Comparison of ENCODE assay signal across 19 cellular contexts in the genomic region with DNA sequence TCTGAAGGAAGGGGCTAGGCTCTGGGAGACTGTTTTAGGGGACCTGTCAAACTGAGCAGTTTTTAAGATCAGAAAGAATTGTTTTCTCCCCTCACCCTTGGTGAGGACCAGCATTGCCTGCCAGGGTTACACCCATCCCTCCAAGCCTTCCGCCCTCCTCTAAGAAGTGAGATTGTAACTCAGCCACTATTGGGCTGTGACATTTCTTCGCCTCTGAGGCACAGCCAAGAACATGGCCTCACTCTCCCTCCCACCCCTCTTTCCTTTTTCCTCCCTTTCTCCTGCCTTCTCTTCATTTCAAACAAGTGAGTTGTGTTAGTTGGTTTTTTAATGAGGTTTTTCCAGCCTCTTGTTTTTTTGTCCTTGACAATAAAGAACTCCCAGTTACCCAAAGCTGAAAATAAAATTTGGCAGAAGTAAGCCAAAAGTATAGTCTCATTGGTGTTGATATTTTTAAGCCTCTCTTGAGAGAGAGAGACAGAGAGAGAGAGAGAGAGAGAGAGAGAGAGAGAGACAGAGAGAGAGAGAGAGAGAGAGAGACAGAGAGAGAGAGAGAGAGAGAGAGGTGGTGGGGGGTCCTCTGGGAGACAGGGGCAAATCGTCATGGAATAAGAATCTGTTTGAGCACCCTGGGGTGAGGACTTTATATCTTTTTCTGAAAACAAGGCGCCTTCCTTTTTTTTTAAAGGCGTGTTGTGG.
DNase-seq lines count a peak whose midpoint lies in the region; ATAC-seq and TF ChIP-seq lines count a peak whose summit lies in the region.
"Had no signal": no experiment of that assay in that cellular context is flagged by ENCODE, and none has a peak within 500 bp of the region (broad histone marks: within the 10 kb centered on the region; RNA-seq: fewer than 3 reads in every experiment).

No MANE protein-coding gene starts in this region.

- H3K4me2 ChIP-seq in osteoblast (ENCODE audit: insufficient read depth, low read length): no peak overlapping the region

- H3K9me3 ChIP-seq in osteoblast (ENCODE audit: low read depth, low read length): no peaks in the 10 kb centered on the region
- H3K9me3 ChIP-seq in aorta (ENCODE audit: control insufficient read depth, low read length): no peaks in the 10 kb centered on the region
- H3K9me3 ChIP-seq in left lung: no peaks in the 10 kb centered on the region
- H3K9me3 ChIP-seq: pancreas had no signal

- no peak for DNase-seq in activated naive CD4-positive, alpha-beta T cell treated with anti-CD3 and anti-CD28 coated beads, Interleukin-2, amount 50 U/mL, for 72 hours (ENCODE audit: low spot score in 2 of 2)
- DNase-seq in activated naive CD4-positive, alpha-beta T cell treated with anti-CD3 and anti-CD28 coated beads, Interleukin-2, amount 10 ng/mL, durations not matched to agents 7 days and 5 days: no peak
- DNase-seq in Right ventricle myocardium superior (no peak), osteoblast (ENCODE audit: insufficient read length, low spot score, missing footprints) (no peak), aorta (peak in 1 of 2 donors; percentile 32), CD14-positive monocyte (ENCODE audit: low spot score) (no peak), left lung (no peak), Kasumi-1 (lab: John Stamatoyannopoulos, UW) (no peak)
- DNase-seq: 8988T; activated CD4-positive, CD25-positive, alpha-beta regulatory T cell treated with anti-CD3 and anti-CD28 coated beads, Interleukin-2, amount 50 U/mL, for 72 hours; amniotic stem cell; endodermal cell; Karpas-422; left colon; NCI-H1105 treated with DMSO at 0.1 percent for 48 hours; pancreas; stimulated activated CD4-positive, alpha-beta T cell treated with anti-CD3 and anti-CD28 coated beads, Interleukin-2, amount 100 ng/mL, for 48 hours had no signal

- H3K4me1 ChIP-seq in osteoblast (ENCODE audit: insufficient read depth, low read length) (peaks cover 42% of the 10 kb centered on the region), aorta (ENCODE audit: control insufficient read depth in 1 of 2, insufficient read depth in 2 of 2, low read length in 2 of 2) (peaks cover 0 to 3% of the 10 kb centered on the region in 2 donors), left lung (peaks cover 15 to 18% of the 10 kb centered on the region in 2 donors)
- H3K4me1 ChIP-seq: pancreas had no signal

- H3K9me3 Mint-ChIP-seq in activated naive CD4-positive, alpha-beta T cell treated with anti-CD3 and anti-CD28 coated beads, Interleukin-2, amount 50 U/mL, for 72 hours: no peaks in the 10 kb centered on the region
- no peaks in the 10 kb centered on the region for H3K9me3 Mint-ChIP-seq in activated naive CD4-positive, alpha-beta T cell treated with anti-CD3 and anti-CD28 coated beads, Interleukin-2, amount 10 ng/mL, durations not matched to agents 7 days and 5 days
- H3K9me3 Mint-ChIP-seq in CD14-positive monocyte: no peaks in the 10 kb centered on the region
- H3K9me3 Mint-ChIP-seq: activated T-helper 1 cell treated with anti-CD3 and anti-CD28 coated beads, Interleukin-12 subunit alpha, Interleukin-12 subunit beta, Interleukin-2, Interleukin-4 antibody, amounts not matched to agents 30 ng/mL and 10 ng/mL and 1 ng/mL, durations not matched to agents 14 hours and 24 hours and 36 hours; endodermal cell had no signal

- H3K27ac Mint-ChIP-seq in activated naive CD4-positive, alpha-beta T cell treated with anti-CD3 and anti-CD28 coated beads, Interleukin-2, amount 50 U/mL, for 72 hours: peak overlapping the region; percentile 20 to 39
- no peak overlapping the region for H3K27ac Mint-ChIP-seq in activated naive CD4-positive, alpha-beta T cell treated with anti-CD3 and anti-CD28 coated beads, Interleukin-2, amount 10 ng/mL, durations not matched to agents 7 days and 5 days
- H3K27ac Mint-ChIP-seq in CD14-positive monocyte: no peak overlapping the region
- H3K27ac Mint-ChIP-seq: activated T-helper 1 cell treated with anti-CD3 and anti-CD28 coated beads, Interleukin-12 subunit alpha, Interleukin-12 subunit beta, Interleukin-2, Interleukin-4 antibody, amounts not matched to agents 30 ng/mL and 10 ng/mL and 1 ng/mL, durations not matched to agents 14 hours and 24 hours and 36 hours; endodermal cell had no signal

- intact Hi-C loops in Right ventricle myocardium superior (cut with DNase I): loop anchor here (10.0 kb wide), 1 partner anchor 62 kb away; no protein-coding TSS in a partner anchor
- intact Hi-C loops in aorta (cut with DNase I): no loop called here
- intact Hi-C loops in CD14-positive monocyte (cut with micrococcal nuclease): no loop called here
- intact Hi-C loops in left lung (cut with DNase I): no loop called here

- H3K27ac ChIP-seq in osteoblast (ENCODE audit: low read depth, low read length) (peak overlapping the region; percentile 88), aorta (ENCODE audit: low read depth in 1 of 2, low read length in 2 of 2) (peak overlapping the region; percentile 56 to 77), left lung (peak overlapping the region in 1 of 2 donors; percentile 66)
- H3K27ac ChIP-seq: pancreas, SK-N-MC had no signal

- no peaks in the 10 kb centered on the region for H4K20me1 ChIP-seq in osteoblast (ENCODE audit: insufficient read depth, low read length)

- H3K4me3 ChIP-seq in osteoblast (ENCODE audit: insufficient read depth, low read length) (no peak overlapping the region), aorta (ENCODE audit: low read length in 2 of 2) (no peak overlapping the region), left lung (no peak overlapping the region)
- H3K4me3 ChIP-seq: pancreas, SK-N-MC had no signal

- H3K27me3 ChIP-seq in osteoblast (ENCODE audit: insufficient read depth, low read length) (no peaks in the 10 kb centered on the region), aorta (ENCODE audit: control insufficient read depth in 1 of 2, insufficient read depth in 2 of 2, low read length in 1 of 2) (no peaks in the 10 kb centered on the region), left lung (no peaks in the 10 kb centered on the region)
- H3K27me3 ChIP-seq: pancreas had no signal

- no peaks in the 10 kb centered on the region for H3K79me2 ChIP-seq in osteoblast (ENCODE audit: insufficient read depth, low read length)

- TF ChIP-seq CTCF in osteoblast (IDR thresholded peaks at IDR 0.05; ENCODE audit: extremely low read depth, low read depth, low read length): no peak
- TF ChIP-seq CTCF in CD14-positive monocyte (IDR thresholded peaks at IDR 0.05): no peak
- no peak for TF ChIP-seq CTCF in left lung (IDR thresholded peaks at IDR 0.05)

- WGBS in aorta, 2 donors: 24 to 29% methylated on average over 5 of the region's 5 CpGs

- H3K27me3 Mint-ChIP-seq in activated naive CD4-positive, alpha-beta T cell treated with anti-CD3 and anti-CD28 coated beads, Interleukin-2, amount 10 ng/mL, durations not matched to agents 7 days and 5 days: peaks cover 4% of the 10 kb centered on the region
- peaks cover 0 to 2% (median 1%) of the 10 kb centered on the region in 3 donors for H3K27me3 Mint-ChIP-seq in CD14-positive monocyte (ENCODE audit: low read depth in 3 of 3)

- H3K4me3 Mint-ChIP-seq in activated naive CD4-positive, alpha-beta T cell treated with anti-CD3 and anti-CD28 coated beads, Interleukin-2, amount 10 ng/mL, durations not matched to agents 7 days and 5 days: no peak overlapping the region
- no peak overlapping the region for H3K4me3 Mint-ChIP-seq in CD14-positive monocyte
- H3K4me3 Mint-ChIP-seq: activated T-helper 1 cell treated with anti-CD3 and anti-CD28 coated beads, Interleukin-12 subunit alpha, Interleukin-12 subunit beta, Interleukin-2, Interleukin-4 antibody, amounts not matched to agents 30 ng/mL and 10 ng/mL and 1 ng/mL, durations not matched to agents 14 hours and 24 hours and 36 hours; endodermal cell had no signal

- no peaks in the 10 kb centered on the region for H3K36me3 Mint-ChIP-seq in activated naive CD4-positive, alpha-beta T cell treated with anti-CD3 and anti-CD28 coated beads, Interleukin-2, amount 50 U/mL, for 72 hours
- H3K36me3 Mint-ChIP-seq in activated naive CD4-positive, alpha-beta T cell treated with anti-CD3 and anti-CD28 coated beads, Interleukin-2, amount 10 ng/mL, durations not matched to agents 7 days and 5 days: no peaks in the 10 kb centered on the region
- no peaks in the 10 kb centered on the region for H3K36me3 Mint-ChIP-seq in CD14-positive monocyte

- H3K4me1 Mint-ChIP-seq in activated naive CD4-positive, alpha-beta T cell treated with anti-CD3 and anti-CD28 coated beads, Interleukin-2, amount 10 ng/mL, durations not matched to agents 7 days and 5 days: no peaks in the 10 kb centered on the region
- H3K4me1 Mint-ChIP-seq in CD14-positive monocyte: peaks cover 4% of the 10 kb centered on the region

- ATAC-seq in activated naive CD4-positive, alpha-beta T cell treated with anti-CD3 and anti-CD28 coated beads, Interleukin-2, amount 50 U/mL, for 72 hours: no peak
- ATAC-seq in Right ventricle myocardium superior (ENCODE audit: poor library complexity) (peak; percentile 58), aorta (ENCODE audit: low FRiP score) (no peak), left lung (no peak)
- ATAC-seq: left colon, pancreas had no signal

- peak overlapping the region; percentile 30 for H2AFZ ChIP-seq in osteoblast (ENCODE audit: low read length)

- H3K36me3 ChIP-seq in osteoblast (ENCODE audit: insufficient read depth, low read length) (no peaks in the 10 kb centered on the region), aorta (ENCODE audit: control insufficient read depth in 1 of 2, insufficient read depth in 2 of 2, low read length in 1 of 2) (no peaks in the 10 kb centered on the region), left lung (no peaks in the 10 kb centered on the region)
- H3K36me3 ChIP-seq: pancreas had no signal

- CTCF ChIA-PET in activated naive CD4-positive, alpha-beta T cell treated with anti-CD3 and anti-CD28 coated beads, Interleukin-2, amount 10 ng/mL, durations not matched to agents 7 days and 5 days (lab: Charles Lee): no interaction called here

Comparison
In these comparisons a context has a peak if more than half of its experiments do, and no peak if none do; other contexts are left out.
1. H3K27ac Mint-ChIP-seq: peak in activated naive CD4-positive, alpha-beta T cell treated with anti-CD3 and anti-CD28 coated beads, Interleukin-2, amount 50 U/mL, for 72 hours (2 of 2); none in activated naive CD4-positive, alpha-beta T cell treated with anti-CD3 and anti-CD28 coated beads, Interleukin-2, amount 10 ng/mL, durations not matched to agents 7 days and 5 days (single experiment) and CD14-positive monocyte (0 of 7).